In genomic region chr17:78676415-78677302, GRCh38 we compare ENCODE assay signal across 23 cellular contexts.
DNase-seq lines count a peak whose midpoint lies in the region; ATAC-seq, FAIRE-seq and TF ChIP-seq lines count a peak whose summit lies in the region.
"Had no signal": no experiment of that assay in that cellular context is flagged by ENCODE, and none has a peak within 500 bp of the region (broad histone marks: within the 10 kb centered on the region; RNA-seq: fewer than 3 reads in every experiment).

No MANE protein-coding gene starts in this region.

- intact Hi-C loops in sciatic nerve (cut with DNase I) = no loop called here

- no peaks in the 10 kb centered on the region for H3K27me3 Mint-ChIP-seq in activated T-cell treated with anti-CD3 and anti-CD28 coated beads, Interleukin-2, amount 50 U/mL, for 4 hours (ENCODE audit: low read depth)
- H3K27me3 Mint-ChIP-seq in central memory CD8-positive, alpha-beta T cell = no peaks in the 10 kb centered on the region
- H3K27me3 Mint-ChIP-seq: activated naive CD4-positive, alpha-beta T cell treated with anti-CD3 and anti-CD28 coated beads, Interleukin-2, amount 10 ng/mL, durations not matched to agents 7 days and 5 days; CD4-positive, alpha-beta memory T cell; progenitor cell of endocrine pancreas had no signal

- H3K9me3 Mint-ChIP-seq in activated T-cell treated with anti-CD3 and anti-CD28 coated beads, Interleukin-2, amount 50 U/mL, for 4 hours = no peaks in the 10 kb centered on the region
- H3K9me3 Mint-ChIP-seq in central memory CD8-positive, alpha-beta T cell = no peaks in the 10 kb centered on the region
- H3K9me3 Mint-ChIP-seq: activated naive CD4-positive, alpha-beta T cell treated with anti-CD3 and anti-CD28 coated beads, Interleukin-2, amount 10 ng/mL, durations not matched to agents 7 days and 5 days had no signal

- no peaks in the 10 kb centered on the region for H3K4me1 Mint-ChIP-seq in activated T-cell treated with anti-CD3 and anti-CD28 coated beads, Interleukin-2, amount 50 U/mL, for 4 hours (ENCODE audit: low read depth)
- peaks cover 6% of the 10 kb centered on the region for H3K4me1 Mint-ChIP-seq in central memory CD8-positive, alpha-beta T cell

- H3K36me3 Mint-ChIP-seq in activated T-cell treated with anti-CD3 and anti-CD28 coated beads, Interleukin-2, amount 50 U/mL, for 4 hours (ENCODE audit: insufficient read depth) = peaks cover 43% of the 10 kb centered on the region
- H3K36me3 Mint-ChIP-seq in central memory CD8-positive, alpha-beta T cell (ENCODE audit: insufficient read depth) = peaks cover 85% of the 10 kb centered on the region

- peak; percentile 14 for DNase-seq in activated T-cell treated with anti-CD3 and anti-CD28 coated beads, Interleukin-2, amount 50 U/mL, for 1 hour
- no peak for DNase-seq in activated T-cell treated with anti-CD3 and anti-CD28 coated beads, Interleukin-2, amount 50 U/mL, for 4 hours
- no peak for DNase-seq in GM12891 (ENCODE audit: insufficient read length, low spot score)
- DNase-seq in central memory CD8-positive, alpha-beta T cell (ENCODE audit: low spot score in 2 of 2) = no peak
- peak; percentile 48 for DNase-seq in sciatic nerve (ENCODE audit: low spot score)
- no peak for DNase-seq in NCI-H524 (lab: John Stamatoyannopoulos, UW)
- DNase-seq: activated CD4-positive, alpha-beta T cell treated with anti-CD3 and anti-CD28 coated beads for 1 hour; activated naive CD4-positive, alpha-beta T cell treated with anti-CD3 and anti-CD28 coated beads, Interleukin-2, amount 10 ng/mL, durations not matched to agents 7 days and 5 days; AML-193; amygdala; cortex of kidney; DMS 273 treated with DMSO at 0.1 percent for 48 hours; foreskin melanocyte; mesendoderm; NCI-H1694; NCI-H226; NCI-H748 treated with DMSO at 0.1 percent for 48 hours had no signal

- no peak for FAIRE-seq in GM12891 (lab: Jason Lieb, UNC)
- FAIRE-seq: A204.1, H54 had no signal

- H3K27ac Mint-ChIP-seq in central memory CD8-positive, alpha-beta T cell (ENCODE audit: low read depth) = peak overlapping the region; percentile 80
- H3K27ac Mint-ChIP-seq: progenitor cell of endocrine pancreas had no signal

- ATAC-seq in activated T-cell treated with anti-CD3 and anti-CD28 coated beads, Interleukin-2, amount 50 U/mL, for 4 hours = no peak
- no peak for ATAC-seq in central memory CD8-positive, alpha-beta T cell (replicated peaks; ENCODE audit: extremely low read depth, poor library complexity, severe bottlenecking)
- ATAC-seq in sciatic nerve (no peak), GM18870 (IDR thresholded peaks at IDR 0.05; ENCODE audit: unreplicated experiment) (no peak), GM19452 (IDR thresholded peaks at IDR 0.05; ENCODE audit: unreplicated experiment) (no peak)

- TF ChIP-seq POLR2A in GM12891 (IDR thresholded peaks at IDR 0.05; ENCODE audit: low read depth, low read length) = no peak

- H3K4me3 Mint-ChIP-seq in activated T-cell treated with anti-CD3 and anti-CD28 coated beads, Interleukin-2, amount 50 U/mL, for 4 hours = no peak overlapping the region
- H3K4me3 Mint-ChIP-seq in central memory CD8-positive, alpha-beta T cell = no peak overlapping the region
- H3K4me3 Mint-ChIP-seq: activated naive CD4-positive, alpha-beta T cell treated with anti-CD3 and anti-CD28 coated beads, Interleukin-2, amount 10 ng/mL, durations not matched to agents 7 days and 5 days had no signal

TF ChIP-seq in GM12891, 5 proteins besides CTCF, POLR2A, EP300 and RAD21:
- no peak for TF ChIP-seq TAF1 (IDR thresholded peaks at IDR 0.05; ENCODE audit: low read depth, low read length)
- TF ChIP-seq POLR2AphosphoS5 (IDR thresholded peaks at IDR 0.05; ENCODE audit: low read depth, low read length) = peak; percentile 67; the same call in 1 of the 2 replicates
- no peak for TF ChIP-seq SPI1 (IDR thresholded peaks at IDR 0.05; ENCODE audit: low read depth, low read length)
- TF ChIP-seq POU2F2 (IDR thresholded peaks at IDR 0.05; ENCODE audit: low read depth, low read length) = peak; percentile 9; the same call in 1 of the 2 replicates
- no peak for TF ChIP-seq PAX5 (IDR thresholded peaks at IDR 0.05; ENCODE audit: insufficient read depth, low read length, severe bottlenecking)

Comparison
In these comparisons a context has a peak if more than half of its experiments do, and no peak if none do; other contexts are left out.
1. DNase-seq: peak in activated T-cell treated with anti-CD3 and anti-CD28 coated beads, Interleukin-2, amount 50 U/mL, for 1 hour (single experiment) and sciatic nerve (single experiment); none in activated T-cell treated with anti-CD3 and anti-CD28 coated beads, Interleukin-2, amount 50 U/mL, for 4 hours (single experiment), GM12891 (single experiment), central memory CD8-positive, alpha-beta T cell (0 of 2) and NCI-H524 (0 of 2).